ENCODE assay signal across 10 cellular contexts in genomic region chrX:42755820-42756219, GRCh38. TPM values are rescaled to one million over a fixed set of nuclear protein-coding genes. Genes with fewer than 3 reads are reported as not detected.
A peak's percentile ranks its signal among the peaks of the same experiment; 100 is the strongest.
DNase-seq lines count a peak whose midpoint lies in the region; ATAC-seq, FAIRE-seq and TF ChIP-seq lines count a peak whose summit lies in the region.
"Had no signal": no experiment of that assay in that cellular context is flagged by ENCODE, and none has a peak within 500 bp of the region (broad histone marks: within the 10 kb centered on the region; RNA-seq: fewer than 3 reads in every experiment).

No MANE protein-coding gene starts in this region.

- peak; percentile 20 for DNase-seq in AG09309 (ENCODE audit: low read depth)
- peak; percentile 8 for DNase-seq in RWPE1 (ENCODE audit: low spot score)
- peak; percentile 50 to 78 for DNase-seq in foreskin fibroblast
- peak; percentile 2 for DNase-seq in occipital lobe (lab: John Stamatoyannopoulos, UW)
- no peak for DNase-seq in HepG2 (ENCODE audit: low spot score)
- DNase-seq in germinal center (ENCODE audit: low spot score): no peak
- no peak for DNase-seq in activated CD8-positive, alpha-beta memory T cell treated with anti-CD3 and anti-CD28 coated beads for 24 hours
- DNase-seq: NCI-H69 had no signal

- H3K4me1 ChIP-seq in HepG2 (ENCODE audit: insufficient read depth, low read length): no peaks in the 10 kb centered on the region
- H3K4me1 ChIP-seq: BLaER1 had no signal

- H3K27me3 ChIP-seq in HepG2 (ENCODE audit: control insufficient read depth in 1 of 2, insufficient read depth in 2 of 2, low read length in 2 of 2): no peaks in the 10 kb centered on the region

- in situ Hi-C loops in HepG2 (cut with HindIII; ENCODE audit: extremely low pct_ligation_motif_present, low pct_unique_long_range_greater_than_20kb): no loop called here

- H3K36me3 ChIP-seq in HepG2 (replicated peaks in 1 of 2; ENCODE audit: control insufficient read depth in 1 of 2, insufficient read depth in 2 of 2, low read length in 2 of 2): no peaks in the 10 kb centered on the region
- H3K36me3 ChIP-seq: BLaER1 had no signal

- H3K4me3 ChIP-seq in AG09309 (ENCODE audit: control insufficient read depth, low read depth, low read length) (no peak overlapping the region), foreskin fibroblast (ENCODE audit: low read depth in 1 of 2, low read length in 2 of 2) (no peak overlapping the region), HepG2 (replicated peaks in 1 of 3; ENCODE audit: insufficient read depth in 1 of 3, low read depth in 2 of 3, low read length in 3 of 3) (no peak overlapping the region)
- H3K4me3 ChIP-seq: BLaER1 had no signal

- no peaks in the 10 kb centered on the region for H3K79me2 ChIP-seq in HepG2 (ENCODE audit: insufficient read depth, low read length)

- H4K20me1 ChIP-seq in HepG2 (ENCODE audit: insufficient read depth, low read length): no peaks in the 10 kb centered on the region
- H4K20me1 ChIP-seq: BLaER1 had no signal

- 19% methylated on average over 4 of the region's 6 CpGs for WGBS in HepG2 (ENCODE audit: low lambda C conversion rate)

- no peak overlapping the region for H3K9ac ChIP-seq in HepG2 (ENCODE audit: insufficient read depth, low read depth, low read length)
- H3K9ac ChIP-seq: BLaER1 had no signal

- H3K27ac ChIP-seq in RWPE1 (no peak overlapping the region), HepG2 (ENCODE audit: extremely low read length, insufficient read depth, low read length) (no peak overlapping the region)
- H3K27ac ChIP-seq: BLaER1 had no signal

- H2AFZ ChIP-seq in HepG2 (ENCODE audit: low read length): no peak overlapping the region

- no peak overlapping the region for H3K4me2 ChIP-seq in HepG2 (ENCODE audit: low read depth, low read length)
- H3K4me2 ChIP-seq: BLaER1 had no signal

- no peak for TF ChIP-seq CTCF in AG09309 (IDR thresholded peaks at IDR 0.05; ENCODE audit: control insufficient read depth, insufficient read depth, low read depth, low read length, missing control alignments)
- no peak for TF ChIP-seq CTCF in RWPE1 (conservative IDR thresholded peaks at IDR 0.05; ENCODE audit: low read depth)
- TF ChIP-seq CTCF in foreskin fibroblast (IDR thresholded peaks at IDR 0.05; ENCODE audit: low read depth, low read length): no peak
- TF ChIP-seq CTCF in HepG2 (CRISPR knock-in tag; IDR thresholded peaks at IDR 0.05): no peak

- CTCF ChIA-PET in RWPE1 (lab: Yijun Ruan, JAX): no interaction called here
- CTCF ChIA-PET in HepG2 (lab: Yijun Ruan, JAX; ENCODE audit: low intra/inter-chr PET ratio, low total read pairs): no interaction called here

- intact Hi-C loops in HepG2 (cut with micrococcal nuclease; ENCODE audit: unreplicated experiment): no loop called here

- no peak for TF ChIP-seq EP300 in HepG2 (IDR thresholded peaks at IDR 0.05; ENCODE audit: low read depth in 2 of 2, low read length in 2 of 2)
- no peak for TF ChIP-seq EP300 in HepG2 (CRISPR knock-in tag; IDR thresholded peaks at IDR 0.05; ENCODE audit: borderline replicate concordance)

- no TSS peak for BruUV-seq in HepG2 (replicated peaks; lab: Mats Ljungman, UMichigan)

- no peaks in the 10 kb centered on the region for H3K9me3 ChIP-seq in HepG2 (ENCODE audit: low read length)
- H3K9me3 ChIP-seq: BLaER1 had no signal

- POLR2A ChIA-PET in RWPE1 (lab: Yijun Ruan, JAX; ENCODE audit: low non-redundant PET) (no interaction called here), HepG2 (lab: Yijun Ruan, JAX) (no interaction called here)

- TF ChIP-seq POLR2A in HepG2 (IDR thresholded peaks at IDR 0.05; ENCODE audit: insufficient read depth in 1 of 2, low read depth in 2 of 2, low read length in 2 of 2): no peak

- ATAC-seq in HepG2 (no peak), HG03196 (IDR thresholded peaks at IDR 0.05; ENCODE audit: unreplicated experiment) (no peak)

- no peak for TF ChIP-seq RAD21 in HepG2 (CRISPR knock-in tag; IDR thresholded peaks at IDR 0.05)

- FAIRE-seq in HepG2 (lab: Jason Lieb, UNC): no peak

TF ChIP-seq in HepG2, 621 proteins besides CTCF, POLR2A, EP300 and RAD21:
- TF ChIP-seq NCOA2 (CRISPR knock-in tag; IDR thresholded peaks at IDR 0.05) (no peak), BRCA1 (CRISPR knock-in tag; IDR thresholded peaks at IDR 0.05) (no peak), ZNF225 (CRISPR knock-in tag; IDR thresholded peaks at IDR 0.05) (no peak), ZNF646 (CRISPR knock-in tag; IDR thresholded peaks at IDR 0.05) (no peak), KLF6 (CRISPR knock-in tag; IDR thresholded peaks at IDR 0.05) (no peak), RXRB (CRISPR knock-in tag; IDR thresholded peaks at IDR 0.05; ENCODE audit: borderline replicate concordance) (no peak)

RNA-seq across cellular contexts. Expression of gene PPP1R2C, which starts 22.1 kb away (rescaled TPM):
- total RNA-seq in occipital lobe (not detected), HepG2 (2016; rRNA removed; fragmentation: Illumina TruSeq; extraction: Trizol) (not detected in 2 replicates)
- total RNA-seq in HepG2 (2016; cell fraction: cytosol; rRNA removed; fragmentation: Illumina TruSeq; extraction: Trizol; ENCODE audit: low read depth): not detected in 2 replicates
- not detected in 2 replicates for total RNA-seq in HepG2 (2016; cell fraction: insoluble cytoplasmic fraction; rRNA removed; fragmentation: Illumina TruSeq; extraction: Trizol)
- total RNA-seq in HepG2 (2016; cell fraction: membrane; rRNA removed; fragmentation: Illumina TruSeq; extraction: Trizol): not detected in 2 replicates
- not detected in 2 replicates for total RNA-seq in HepG2 (2016; cell fraction: nucleus; rRNA removed; fragmentation: Illumina TruSeq; extraction: Trizol)
- not detected in 2 replicates for polyA plus RNA-seq in HepG2 (2011; rRNA removed)
- not detected in 2 replicates for polyA plus RNA-seq in HepG2 (2011; cell fraction: cytosol; rRNA removed)
- not detected in 2 replicates for polyA plus RNA-seq in HepG2 (2011; cell fraction: nucleus; rRNA removed)
- not detected in 2 replicates for polyA plus RNA-seq in HepG2 (2012)
- not detected in 2 replicates for polyA plus RNA-seq in HepG2 (2016; cell fraction: cytosol; fragmentation: Illumina TruSeq; extraction: Trizol; ENCODE audit: low read depth)
- polyA plus RNA-seq in HepG2 (2016; cell fraction: insoluble cytoplasmic fraction; fragmentation: Illumina TruSeq; extraction: Trizol; ENCODE audit: low read depth): not detected in 2 replicates
- polyA plus RNA-seq in HepG2 (2016; cell fraction: membrane; fragmentation: Illumina TruSeq; extraction: Trizol; ENCODE audit: low read depth): not detected in 2 replicates
- not detected in 2 replicates for polyA plus RNA-seq in HepG2 (2016; cell fraction: nucleus; fragmentation: Illumina TruSeq; extraction: Trizol; ENCODE audit: insufficient read depth, low read depth)
- not detected in 2 replicates for polyA minus RNA-seq in HepG2 (2011; rRNA and poly(A)+ RNA removed; ENCODE audit: low replicate concordance)
- not detected in 2 replicates for polyA minus RNA-seq in HepG2 (2011; cell fraction: cytosol; rRNA and poly(A)+ RNA removed)
- not detected in 2 replicates for polyA minus RNA-seq in HepG2 (2011; cell fraction: nucleus; rRNA and poly(A)+ RNA removed)

Comparison
In these comparisons a context has a peak if more than half of its experiments do, and no peak if none do; other contexts are left out.
1. DNase-seq: peak in AG09309 (single experiment), RWPE1 (single experiment), foreskin fibroblast (2 of 2) and occipital lobe (single experiment); none in HepG2 (single experiment), germinal center (single experiment) and activated CD8-positive, alpha-beta memory T cell treated with anti-CD3 and anti-CD28 coated beads for 24 hours (single experiment).